ENCODE assay signal across 1 cellular context in genomic region chr17:17387461-17388362, GRCh38.
TF ChIP-seq lines count a peak whose summit lies in the region.

No MANE protein-coding gene starts in this region.

TF ChIP-seq in HepG2, 621 proteins besides CTCF, POLR2A, EP300 and RAD21 (continued from another document and continues in another):
- TF ChIP-seq TFDP1 (CRISPR knock-in tag; IDR thresholded peaks at IDR 0.05; ENCODE audit: borderline replicate concordance) (no peak), IKZF5 (CRISPR knock-in tag; IDR thresholded peaks at IDR 0.05) (no peak; the same call in 1 of the 2 replicates), MNT (IDR thresholded peaks at IDR 0.05) (no peak), ZBTB3 (CRISPR knock-in tag; IDR thresholded peaks at IDR 0.05; ENCODE audit: borderline replicate concordance, low read depth) (no peak), RELA (CRISPR knock-in tag; IDR thresholded peaks at IDR 0.05) (no peak), SOX13 (IDR thresholded peaks at IDR 0.05) (no peak), SOX13 (CRISPR knock-in tag; conservative IDR thresholded peaks at IDR 0.05 in 1 of 2, IDR thresholded peaks at IDR 0.05 in 1 of 2) (0 out of 4 replicates have a peak, but pooled peaks of 1 of the 2 experiments have one; percentile 2), ZNF619 (CRISPR knock-in tag; IDR thresholded peaks at IDR 0.05) (no peak), ZBTB37 (CRISPR knock-in tag; IDR thresholded peaks at IDR 0.05) (no peak), HOXA5 (CRISPR knock-in tag; IDR thresholded peaks at IDR 0.05) (no peak), ZNF749 (CRISPR knock-in tag; IDR thresholded peaks at IDR 0.05; ENCODE audit: borderline replicate concordance) (no peak), REPIN1 (CRISPR knock-in tag; IDR thresholded peaks at IDR 0.05; ENCODE audit: borderline replicate concordance, low read depth) (0 out of 2 replicates have a peak, but pooled peaks have one; percentile 15), ZNF577 (CRISPR knock-in tag; IDR thresholded peaks at IDR 0.05; ENCODE audit: borderline replicate concordance, low read depth) (no peak), ZNF737 (CRISPR knock-in tag; IDR thresholded peaks at IDR 0.05; ENCODE audit: borderline replicate concordance) (no peak), SMAD1 (CRISPR knock-in tag; IDR thresholded peaks at IDR 0.05; ENCODE audit: borderline replicate concordance, low read depth) (no peak), ZBTB14 (CRISPR knock-in tag; IDR thresholded peaks at IDR 0.05) (no peak), SMAD9 (CRISPR knock-in tag; IDR thresholded peaks at IDR 0.05) (no peak), CENPX (CRISPR knock-in tag; IDR thresholded peaks at IDR 0.05) (no peak), ZNF224 (CRISPR knock-in tag; IDR thresholded peaks at IDR 0.05) (peak; percentile 40; the same call in 1 of the 2 replicates), POLR2AphosphoS5 (IDR thresholded peaks at IDR 0.05; ENCODE audit: low read depth, low read length) (no peak), ZNF24 (IDR thresholded peaks at IDR 0.05) (no peak), ZNF589 (CRISPR knock-in tag; conservative IDR thresholded peaks at IDR 0.05) (no peak), SMARCC2 (IDR thresholded peaks at IDR 0.05) (no peak), ELF4 (CRISPR knock-in tag; IDR thresholded peaks at IDR 0.05; ENCODE audit: borderline replicate concordance) (no peak), ZMYM2 (CRISPR knock-in tag; IDR thresholded peaks at IDR 0.05) (no peak), KDM6A (CRISPR knock-in tag; IDR thresholded peaks at IDR 0.05; ENCODE audit: low read depth) (no peak), GLMP (CRISPR knock-in tag; IDR thresholded peaks at IDR 0.05; ENCODE audit: borderline replicate concordance) (no peak), ZFP82 (CRISPR knock-in tag; IDR thresholded peaks at IDR 0.05; ENCODE audit: borderline replicate concordance) (no peak), ZNF570 (CRISPR knock-in tag; IDR thresholded peaks at IDR 0.05; ENCODE audit: borderline replicate concordance) (no peak), SRF (IDR thresholded peaks at IDR 0.05; ENCODE audit: low read depth, low read length) (no peak), RFXANK (CRISPR knock-in tag; IDR thresholded peaks at IDR 0.05) (no peak), ZNF557 (CRISPR knock-in tag; IDR thresholded peaks at IDR 0.05) (no peak), ZMYM3 (CRISPR knock-in tag; IDR thresholded peaks at IDR 0.05) (no peak; the same call in 1 of the 2 replicates), GPN1 (CRISPR knock-in tag; IDR thresholded peaks at IDR 0.05; ENCODE audit: borderline replicate concordance) (no peak), ZNF280D (CRISPR knock-in tag; IDR thresholded peaks at IDR 0.05) (no peak)
- TF ChIP-seq, protein P1, sequence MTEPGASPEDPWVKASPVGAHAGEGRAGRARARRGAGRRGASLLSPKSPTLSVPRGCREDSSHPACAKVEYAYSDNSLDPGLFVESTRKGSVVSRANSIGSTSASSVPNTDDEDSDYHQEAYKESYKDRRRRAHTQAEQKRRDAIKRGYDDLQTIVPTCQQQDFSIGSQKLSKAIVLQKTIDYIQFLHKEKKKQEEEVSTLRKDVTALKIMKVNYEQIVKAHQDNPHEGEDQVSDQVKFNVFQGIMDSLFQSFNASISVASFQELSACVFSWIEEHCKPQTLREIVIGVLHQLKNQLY (CRISPR knock-in tag; IDR thresholded peaks at IDR 0.05) = no peak
- TF ChIP-seq, protein P2, sequence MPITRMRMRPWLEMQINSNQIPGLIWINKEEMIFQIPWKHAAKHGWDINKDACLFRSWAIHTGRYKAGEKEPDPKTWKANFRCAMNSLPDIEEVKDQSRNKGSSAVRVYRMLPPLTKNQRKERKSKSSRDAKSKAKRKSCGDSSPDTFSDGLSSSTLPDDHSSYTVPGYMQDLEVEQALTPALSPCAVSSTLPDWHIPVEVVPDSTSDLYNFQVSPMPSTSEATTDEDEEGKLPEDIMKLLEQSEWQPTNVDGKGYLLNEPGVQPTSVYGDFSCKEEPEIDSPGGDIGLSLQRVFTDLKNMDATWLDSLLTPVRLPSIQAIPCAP (CRISPR knock-in tag; IDR thresholded peaks at IDR 0.05; ENCODE audit: low read depth) = no peak
- TF ChIP-seq, protein P3, sequence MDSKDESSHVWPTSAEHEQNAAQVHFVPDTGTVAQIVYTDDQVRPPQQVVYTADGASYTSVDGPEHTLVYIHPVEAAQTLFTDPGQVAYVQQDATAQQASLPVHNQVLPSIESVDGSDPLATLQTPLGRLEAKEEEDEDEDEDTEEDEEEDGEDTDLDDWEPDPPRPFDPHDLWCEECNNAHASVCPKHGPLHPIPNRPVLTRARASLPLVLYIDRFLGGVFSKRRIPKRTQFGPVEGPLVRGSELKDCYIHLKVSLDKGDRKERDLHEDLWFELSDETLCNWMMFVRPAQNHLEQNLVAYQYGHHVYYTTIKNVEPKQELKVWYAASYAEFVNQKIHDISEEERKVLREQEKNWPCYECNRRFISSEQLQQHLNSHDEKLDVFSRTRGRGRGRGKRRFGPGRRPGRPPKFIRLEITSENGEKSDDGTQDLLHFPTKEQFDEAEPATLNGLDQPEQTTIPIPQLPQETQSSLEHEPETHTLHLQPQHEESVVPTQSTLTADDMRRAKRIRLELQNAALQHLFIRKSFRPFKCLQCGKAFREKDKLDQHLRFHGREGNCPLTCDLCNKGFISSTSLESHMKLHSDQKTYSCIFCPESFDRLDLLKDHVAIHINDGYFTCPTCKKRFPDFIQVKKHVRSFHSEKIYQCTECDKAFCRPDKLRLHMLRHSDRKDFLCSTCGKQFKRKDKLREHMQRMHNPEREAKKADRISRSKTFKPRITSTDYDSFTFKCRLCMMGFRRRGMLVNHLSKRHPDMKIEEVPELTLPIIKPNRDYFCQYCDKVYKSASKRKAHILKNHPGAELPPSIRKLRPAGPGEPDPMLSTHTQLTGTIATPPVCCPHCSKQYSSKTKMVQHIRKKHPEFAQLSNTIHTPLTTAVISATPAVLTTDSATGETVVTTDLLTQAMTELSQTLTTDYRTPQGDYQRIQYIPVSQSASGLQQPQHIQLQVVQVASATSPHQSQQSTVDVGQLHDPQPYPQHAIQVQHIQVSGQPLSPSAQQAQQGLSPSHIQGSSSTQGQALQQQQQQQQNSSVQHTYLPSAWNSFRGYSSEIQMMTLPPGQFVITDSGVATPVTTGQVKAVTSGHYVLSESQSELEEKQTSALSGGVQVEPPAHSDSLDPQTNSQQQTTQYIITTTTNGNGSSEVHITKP (CRISPR knock-in tag; IDR thresholded peaks at IDR 0.05; ENCODE audit: low read depth) = no peak
- TF ChIP-seq, protein P4, sequence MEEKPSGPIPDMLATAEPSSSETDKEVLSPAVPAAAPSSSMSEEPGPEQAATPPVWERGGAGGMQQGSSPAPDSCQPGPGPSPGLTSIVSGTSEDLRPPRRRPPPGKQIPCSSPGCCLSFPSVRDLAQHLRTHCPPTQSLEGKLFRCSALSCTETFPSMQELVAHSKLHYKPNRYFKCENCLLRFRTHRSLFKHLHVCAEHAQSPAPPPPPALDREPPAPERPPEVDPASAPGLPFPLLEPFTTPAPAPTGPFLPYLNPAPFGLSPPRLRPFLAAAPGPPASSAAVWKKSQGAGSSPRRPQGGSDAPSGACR (CRISPR knock-in tag; IDR thresholded peaks at IDR 0.05) = no peak
- TF ChIP-seq, protein P5, sequence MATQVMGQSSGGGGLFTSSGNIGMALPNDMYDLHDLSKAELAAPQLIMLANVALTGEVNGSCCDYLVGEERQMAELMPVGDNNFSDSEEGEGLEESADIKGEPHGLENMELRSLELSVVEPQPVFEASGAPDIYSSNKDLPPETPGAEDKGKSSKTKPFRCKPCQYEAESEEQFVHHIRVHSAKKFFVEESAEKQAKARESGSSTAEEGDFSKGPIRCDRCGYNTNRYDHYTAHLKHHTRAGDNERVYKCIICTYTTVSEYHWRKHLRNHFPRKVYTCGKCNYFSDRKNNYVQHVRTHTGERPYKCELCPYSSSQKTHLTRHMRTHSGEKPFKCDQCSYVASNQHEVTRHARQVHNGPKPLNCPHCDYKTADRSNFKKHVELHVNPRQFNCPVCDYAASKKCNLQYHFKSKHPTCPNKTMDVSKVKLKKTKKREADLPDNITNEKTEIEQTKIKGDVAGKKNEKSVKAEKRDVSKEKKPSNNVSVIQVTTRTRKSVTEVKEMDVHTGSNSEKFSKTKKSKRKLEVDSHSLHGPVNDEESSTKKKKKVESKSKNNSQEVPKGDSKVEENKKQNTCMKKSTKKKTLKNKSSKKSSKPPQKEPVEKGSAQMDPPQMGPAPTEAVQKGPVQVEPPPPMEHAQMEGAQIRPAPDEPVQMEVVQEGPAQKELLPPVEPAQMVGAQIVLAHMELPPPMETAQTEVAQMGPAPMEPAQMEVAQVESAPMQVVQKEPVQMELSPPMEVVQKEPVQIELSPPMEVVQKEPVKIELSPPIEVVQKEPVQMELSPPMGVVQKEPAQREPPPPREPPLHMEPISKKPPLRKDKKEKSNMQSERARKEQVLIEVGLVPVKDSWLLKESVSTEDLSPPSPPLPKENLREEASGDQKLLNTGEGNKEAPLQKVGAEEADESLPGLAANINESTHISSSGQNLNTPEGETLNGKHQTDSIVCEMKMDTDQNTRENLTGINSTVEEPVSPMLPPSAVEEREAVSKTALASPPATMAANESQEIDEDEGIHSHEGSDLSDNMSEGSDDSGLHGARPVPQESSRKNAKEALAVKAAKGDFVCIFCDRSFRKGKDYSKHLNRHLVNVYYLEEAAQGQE (IDR thresholded peaks at IDR 0.05; ENCODE audit: borderline replicate concordance in 1 of 2, low read depth in 1 of 2, low read length in 2 of 2) = no peak
